In the genomic region with DNA sequence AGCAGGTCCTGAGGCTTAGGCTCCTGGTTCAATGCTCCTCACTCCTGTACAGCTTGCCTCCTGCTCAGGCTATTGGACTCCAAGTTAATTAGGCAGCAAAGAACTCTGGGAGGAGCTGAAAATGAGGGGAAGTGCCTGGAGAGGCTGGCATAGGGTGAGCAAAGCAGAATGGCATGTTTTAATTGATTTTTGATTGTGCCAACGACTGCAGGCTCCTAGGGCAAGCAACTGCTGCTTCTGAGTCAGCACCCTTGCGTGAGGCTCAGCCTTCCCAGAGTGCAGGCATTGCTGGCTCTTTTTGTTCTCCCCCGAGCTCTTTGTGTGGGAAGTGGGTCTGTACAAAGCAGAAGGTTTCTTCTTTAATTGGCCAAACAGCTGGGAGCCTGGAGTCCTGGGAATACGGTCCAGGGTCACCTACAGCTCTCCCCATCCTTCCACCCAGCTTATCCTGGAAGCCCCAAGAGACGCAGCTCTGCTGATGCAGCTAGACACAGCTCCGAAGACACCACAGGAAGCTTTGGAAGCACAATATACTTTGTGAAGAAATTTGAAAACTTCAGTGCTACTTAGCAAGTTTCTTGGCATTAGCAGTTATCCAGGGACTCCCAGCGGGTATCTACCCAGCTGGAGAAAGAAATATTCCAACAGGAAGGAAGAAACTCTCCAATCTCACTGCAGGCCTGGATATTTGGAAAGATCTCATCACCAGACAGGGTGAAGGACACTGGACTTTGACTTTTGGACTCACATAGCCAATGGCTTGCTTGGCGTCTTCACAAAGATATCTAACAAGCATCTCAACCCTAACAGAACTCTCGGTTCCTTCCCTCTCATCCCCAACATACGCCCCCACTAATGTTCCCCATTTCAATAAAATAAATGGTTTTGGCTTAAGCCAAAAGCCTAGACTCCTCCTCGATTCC, we compare ENCODE assay signal across 11 cellular contexts.
A peak's percentile ranks its signal among the peaks of the same experiment; 100 is the strongest.
DNase-seq lines count a peak whose midpoint lies in the region; ATAC-seq lines count a peak whose summit lies in the region.
"Had no signal": no experiment of that assay in that cellular context is flagged by ENCODE, and none has a peak within 500 bp of the region (broad histone marks: within the 10 kb centered on the region; RNA-seq: fewer than 3 reads in every experiment).

No MANE protein-coding gene starts in this region.

- no peak overlapping the region for H4K8ac ChIP-seq in neuronal stem cell (ENCODE audit: low read depth, low read length)

- peak overlapping the region; percentile 49 for H3K18ac ChIP-seq in neuronal stem cell (ENCODE audit: low read length)

- no peak overlapping the region for H4K91ac ChIP-seq in neuronal stem cell (ENCODE audit: low read depth, low read length, poor library complexity)

- no peak overlapping the region for H2BK15ac ChIP-seq in neuronal stem cell (ENCODE audit: low read length)

- no peak overlapping the region for H3K4me2 ChIP-seq in neuronal stem cell (ENCODE audit: insufficient read depth, low read length, poor library complexity, severe bottlenecking)
- H3K4me2 ChIP-seq: KMS-11 had no signal

- no peak overlapping the region for H3K4me3 ChIP-seq in neuronal stem cell (ENCODE audit: low read length in 2 of 2)

- ATAC-seq in HG02571 (IDR thresholded peaks at IDR 0.05; ENCODE audit: unreplicated experiment): no peak
- ATAC-seq in HG02759 (IDR thresholded peaks at IDR 0.05; ENCODE audit: unreplicated experiment): no peak

- H3K4me1 ChIP-seq in neuronal stem cell (ENCODE audit: control insufficient read depth in 2 of 2, insufficient read depth in 1 of 2, low read depth in 1 of 2, low read length in 2 of 2): peaks cover 3 to 13% of the 10 kb centered on the region in 2 donors

- no peak overlapping the region for H3K4ac ChIP-seq in neuronal stem cell (ENCODE audit: low read length)

- peak overlapping the region; percentile 69 for H2AFZ ChIP-seq in neuronal stem cell (ENCODE audit: low read length)

- in situ Hi-C loops in G401 (cut with HindIII; ENCODE audit: low sequenced_read_pairs): no loop called here

- H2BK5ac ChIP-seq in neuronal stem cell (ENCODE audit: low read length): no peak overlapping the region

- no peak overlapping the region for H2BK120ac ChIP-seq in neuronal stem cell (ENCODE audit: low read depth, low read length)

- DNase-seq in G401 (ENCODE audit: low spot score) (peak; percentile 88), NCI-H226 (peak; percentile 70), dedifferentiated amniotic fluid mesenchymal stem cell (ENCODE audit: extremely low spot score) (peak; percentile 53), neuronal stem cell (ENCODE audit: low spot score) (no peak), DMS79 treated with DMSO at 0.1 percent for 48 hours (lab: John Stamatoyannopoulos, UW) (no peak)
- DNase-seq in activated naive CD4-positive, alpha-beta T cell (lab: John Stamatoyannopoulos, UW): no peak
- DNase-seq: activated CD4-positive, alpha-beta T cell treated with anti-CD3 and anti-CD28 coated beads, Interleukin-2, amount 50 U/mL, for 4 hours; DMS79 had no signal

- H3K14ac ChIP-seq in neuronal stem cell (ENCODE audit: low read length): no peak overlapping the region

- H2BK12ac ChIP-seq in neuronal stem cell (ENCODE audit: low read length): no peak overlapping the region

- H3K79me1 ChIP-seq in neuronal stem cell (ENCODE audit: low read depth, low read length): no peaks in the 10 kb centered on the region

- no CpG with 5 or more reads among the region's 11 CpGs for WGBS in neuronal stem cell (ENCODE audit: extremely low coverage in 2 of 2, insufficient read length in 2 of 2, insufficient replicate concordance in 1 of 2), 2 donors

- no peaks in the 10 kb centered on the region for H3K36me3 ChIP-seq in neuronal stem cell (replicated peaks in 1 of 2; ENCODE audit: control insufficient read depth in 2 of 2, insufficient read depth in 2 of 2, low read length in 2 of 2)

- H3K27me3 ChIP-seq in neuronal stem cell (ENCODE audit: control insufficient read depth in 3 of 3, insufficient read depth in 3 of 3, low read depth in 1 of 3, low read length in 3 of 3): peaks cover 0 to 8% (median 0%) of the 10 kb centered on the region in 3 experiments

- no peak overlapping the region for H3K9ac ChIP-seq in neuronal stem cell (ENCODE audit: low read depth, low read length, poor library complexity)
- H3K9ac ChIP-seq: KMS-11 had no signal

- H3K9me3 ChIP-seq in neuronal stem cell (replicated peaks in 1 of 2; ENCODE audit: control insufficient read depth in 2 of 2, insufficient read depth in 1 of 2, low read depth in 1 of 2, low read length in 2 of 2): no peaks in the 10 kb centered on the region

- no peak overlapping the region for H3K23ac ChIP-seq in neuronal stem cell (ENCODE audit: low read depth, low read length, poor library complexity)

- no peak overlapping the region for H2AK5ac ChIP-seq in neuronal stem cell (ENCODE audit: low read depth, low read length)

- H3K27ac ChIP-seq in neuronal stem cell (replicated peaks; ENCODE audit: low read length): peak overlapping the region; percentile 50
- H3K27ac ChIP-seq: KMS-11 had no signal

Comparison
In these comparisons a context has a peak if more than half of its experiments do, and no peak if none do; other contexts are left out.
1. DNase-seq: peak in G401 (single experiment), NCI-H226 (single experiment) and dedifferentiated amniotic fluid mesenchymal stem cell (single experiment); none in neuronal stem cell (single experiment), DMS79 treated with DMSO at 0.1 percent for 48 hours (single experiment) and activated naive CD4-positive, alpha-beta T cell (0 of 4).